ENCODE assay signal across 22 cellular contexts in genomic region chr16:1655909-1656807, GRCh38.
"Had no signal": no experiment of that assay in that cellular context is flagged by ENCODE, and none has a peak within 500 bp of the region (broad histone marks: within the 10 kb centered on the region; RNA-seq: fewer than 3 reads in every experiment).

No MANE protein-coding gene starts in this region.

- H3K27me3 ChIP-seq: heart right ventricle, hepatocyte, left lung, neutrophil, right lobe of liver, stomach, testis, thyroid gland, transverse colon, upper lobe of left lung had no signal

- H2AFZ ChIP-seq: hepatocyte, parathyroid adenoma had no signal

- DNase-seq: islet precursor cell; kidney glomerular epithelial cell; mesenchymal stem cell; naive thymus-derived CD8-positive, alpha-beta T cell; occipital lobe; psoas muscle; right lobe of liver; stimulated activated CD4-positive, alpha-beta T cell treated with anti-CD3 and anti-CD28 coated beads, Interleukin-1b, Interleukin-23, amount 100 ng/mL, for 48 hours; stimulated activated CD4-positive, alpha-beta T cell treated with anti-CD3 and anti-CD28 coated beads, Interleukin-2, amount 100 ng/mL, for 48 hours; stimulated activated naive B cell treated with anti-CD40 and anti-IgM and Interleukin-4, amounts not matched to agents 10 μg/mL and 1 μg/mL and 100 μg/mL, for 72 hours; stimulated activated naive CD8-positive, alpha-beta T cell treated with anti-CD3 and anti-CD28 coated beads, Interleukin-15, Interleukin-2, amounts not matched to agents 100 U/mL and 50 U/mL, for 24 hours had no signal

- H3K4me3 ChIP-seq: heart right ventricle, hepatocyte, left lung, psoas muscle, right lobe of liver, smooth muscle cell, stomach, testis, thyroid gland, transverse colon, upper lobe of left lung had no signal

- H3K9ac ChIP-seq: parathyroid adenoma had no signal

- H3K27ac ChIP-seq: hepatocyte, left lung, neutrophil, parathyroid adenoma, psoas muscle, right lobe of liver, stomach, testis, thyroid gland, transverse colon, upper lobe of left lung had no signal

- ATAC-seq: left lung; naive thymus-derived CD8-positive, alpha-beta T cell; psoas muscle; stimulated activated naive B cell treated with anti-CD40 and anti-IgM and Interleukin-4, amounts not matched to agents 10 μg/mL and 1 μg/mL and 100 μg/mL, for 72 hours; stimulated activated naive CD8-positive, alpha-beta T cell treated with anti-CD3 and anti-CD28 coated beads, Interleukin-15, Interleukin-2, amounts not matched to agents 100 U/mL and 50 U/mL, for 24 hours had no signal

- H3K4me2 ChIP-seq: hepatocyte, smooth muscle cell had no signal

- H3K9me3 ChIP-seq: heart right ventricle, left lung, neutrophil, psoas muscle, right lobe of liver, stomach, testis, thyroid gland, transverse colon, upper lobe of left lung had no signal

- H3K4me1 ChIP-seq: left lung, parathyroid adenoma, psoas muscle, right lobe of liver, thyroid gland, transverse colon, upper lobe of left lung had no signal
